8 cellular contexts compared by ENCODE assay signal in the genomic region with DNA sequence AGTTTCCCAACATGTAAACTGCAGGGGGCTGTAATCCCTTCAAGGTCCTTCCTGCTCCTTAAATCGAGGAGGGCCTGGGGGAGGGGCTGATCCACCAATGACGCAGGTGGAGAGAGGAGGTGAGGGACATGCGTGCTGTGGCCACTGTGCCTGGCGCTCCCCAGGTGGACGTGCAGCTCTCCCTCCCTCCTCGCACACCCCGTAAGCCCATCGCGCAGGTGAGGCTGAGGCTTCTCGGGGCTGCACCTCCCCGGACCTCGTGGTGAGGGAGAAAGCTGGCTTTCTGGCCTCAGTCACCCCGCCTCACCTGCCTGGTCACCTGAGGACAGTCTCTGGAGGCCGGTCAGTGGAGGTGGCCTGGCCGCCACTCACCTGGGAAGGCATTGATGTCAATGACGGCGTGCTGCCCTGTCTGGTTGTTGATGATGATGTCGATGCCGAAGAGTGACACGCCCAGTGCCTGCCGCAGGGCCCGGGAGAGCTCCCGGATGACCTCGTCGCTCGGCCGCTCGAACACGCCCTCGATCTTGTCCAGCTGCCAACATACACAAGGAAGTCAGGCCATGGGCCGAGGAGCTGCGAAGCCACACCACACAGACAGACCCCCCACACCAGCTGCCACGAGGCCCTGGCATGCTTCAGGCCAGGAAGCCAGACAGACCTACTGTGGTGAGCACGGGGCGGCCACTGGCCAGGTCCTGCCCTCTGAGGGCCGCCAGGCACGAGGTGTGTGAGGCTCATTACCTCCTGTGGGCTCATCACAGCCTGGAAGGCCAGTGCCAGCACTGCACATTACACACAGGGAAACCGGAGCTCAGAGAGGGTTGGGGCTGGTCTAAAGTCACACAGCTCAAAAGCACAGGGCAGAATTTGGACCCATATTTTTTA. TPM values are rescaled to one million over a fixed set of nuclear protein-coding genes. Genes with fewer than 3 reads are reported as not detected.
DNase-seq lines count a peak whose midpoint lies in the region; TF ChIP-seq lines count a peak whose summit lies in the region.

No MANE protein-coding gene starts in this region.

- POLR2A ChIA-PET in A673 (lab: Charles Lee; ENCODE audit: low non-redundant PET) = no interaction called here

- H3K27ac ChIP-seq in colonic mucosa = peak overlapping the region; percentile 40
- peak overlapping the region in 1 of 2 donors; percentile 42 for H3K27ac ChIP-seq in liver (ENCODE audit: low read depth in 1 of 2, low read length in 2 of 2)
- no peak overlapping the region for H3K27ac ChIP-seq in A673 (ENCODE audit: low read depth, low read length, poor library complexity, severe bottlenecking)

- BruUV-seq in A673 (replicated peaks; lab: Mats Ljungman, UMichigan) = no TSS peak

- H3K9ac ChIP-seq in colonic mucosa (ENCODE audit: low read depth in 2 of 2, low read length in 2 of 2) = peak overlapping the region in 1 of 2 donors; percentile 34
- peak overlapping the region in 1 of 2 donors; percentile 41 for H3K9ac ChIP-seq in liver (ENCODE audit: low read depth in 1 of 2, low read length in 2 of 2)

- peaks cover 8% of the 10 kb centered on the region for H3K36me3 ChIP-seq in MG63
- peaks cover 5% of the 10 kb centered on the region for H3K36me3 ChIP-seq in colonic mucosa
- peaks cover 0 to 40% (median 11%) of the 10 kb centered on the region in 4 donors for H3K36me3 ChIP-seq in liver (ENCODE audit: control insufficient read depth in 4 of 4, insufficient read depth in 3 of 4, low read depth in 1 of 4, low read length in 3 of 4)
- H3K36me3 ChIP-seq in A673 (ENCODE audit: insufficient read depth, low read length, poor library complexity, severe bottlenecking) = no peaks in the 10 kb centered on the region

- CTCF ChIA-PET in A673 (lab: Charles Lee) = no interaction called here

- DNase-seq in AG08396 (ENCODE audit: low spot score) = peak; percentile 65
- DNase-seq in MG63 = peak; percentile 74
- DNase-seq in colonic mucosa = peak; percentile 91
- no peak for DNase-seq in T1000 (lab: John Stamatoyannopoulos, UW)
- no peak for DNase-seq in A673 (ENCODE audit: low spot score)
- no peak for DNase-seq in Ammon's horn (ENCODE audit: low spot score)
- DNase-seq in stimulated activated naive CD4-positive, alpha-beta T cell (lab: John Stamatoyannopoulos, UW) = no peak

- WGBS in liver = 50% methylated on average over 38 of the region's 38 CpGs

- H3K4me1 ChIP-seq in colonic mucosa (peaks cover 6% of the 10 kb centered on the region), liver (ENCODE audit: control insufficient read depth in 4 of 4, insufficient read depth in 4 of 4, low read length in 3 of 4) (peaks cover 1 to 13% (median 7%) of the 10 kb centered on the region in 4 donors), A673 (ENCODE audit: insufficient read depth, low read length, poor library complexity, severe bottlenecking) (no peaks in the 10 kb centered on the region)

- TF ChIP-seq RAD21 in liver (IDR thresholded peaks at IDR 0.05) = peak in 1 of 2 donors; percentile 44

- H3K27me3 ChIP-seq in MG63 (no peaks in the 10 kb centered on the region), colonic mucosa (no peaks in the 10 kb centered on the region), liver (ENCODE audit: control insufficient read depth in 4 of 4, insufficient read depth in 4 of 4, low read length in 3 of 4) (no peaks in the 10 kb centered on the region), A673 (replicated peaks; ENCODE audit: insufficient read depth, low read depth, low read length, poor library complexity) (no peaks in the 10 kb centered on the region)

- H3K4me3 ChIP-seq in MG63 (no peak overlapping the region), colonic mucosa (no peak overlapping the region), liver (ENCODE audit: low read depth in 1 of 3, low read length in 3 of 3) (no peak overlapping the region), A673 (ENCODE audit: low read depth, low read length, poor library complexity, severe bottlenecking) (no peak overlapping the region)

- intact Hi-C loops in colonic mucosa (cut with DNase I) = no loop called here
- intact Hi-C loops in A673 (cut with micrococcal nuclease; ENCODE audit: unreplicated experiment) = no loop called here

- no peak for TF ChIP-seq CTCF in colonic mucosa (IDR thresholded peaks at IDR 0.05)
- no peak for TF ChIP-seq CTCF in liver (IDR thresholded peaks at IDR 0.05; ENCODE audit: low read depth, low read length, missing input control)
- TF ChIP-seq CTCF in A673 (conservative IDR thresholded peaks at IDR 0.05; ENCODE audit: low read depth, low read length) = no peak

- H3K9me3 ChIP-seq in MG63 (no peaks in the 10 kb centered on the region), colonic mucosa (no peaks in the 10 kb centered on the region), liver (ENCODE audit: control insufficient read depth in 4 of 4, low read length in 3 of 4) (no peaks in the 10 kb centered on the region), A673 (ENCODE audit: low read depth, low read length, poor library complexity, severe bottlenecking) (no peaks in the 10 kb centered on the region)

TF ChIP-seq in liver, 16 proteins besides CTCF, POLR2A, EP300 and RAD21:
- TF ChIP-seq, protein P1, sequence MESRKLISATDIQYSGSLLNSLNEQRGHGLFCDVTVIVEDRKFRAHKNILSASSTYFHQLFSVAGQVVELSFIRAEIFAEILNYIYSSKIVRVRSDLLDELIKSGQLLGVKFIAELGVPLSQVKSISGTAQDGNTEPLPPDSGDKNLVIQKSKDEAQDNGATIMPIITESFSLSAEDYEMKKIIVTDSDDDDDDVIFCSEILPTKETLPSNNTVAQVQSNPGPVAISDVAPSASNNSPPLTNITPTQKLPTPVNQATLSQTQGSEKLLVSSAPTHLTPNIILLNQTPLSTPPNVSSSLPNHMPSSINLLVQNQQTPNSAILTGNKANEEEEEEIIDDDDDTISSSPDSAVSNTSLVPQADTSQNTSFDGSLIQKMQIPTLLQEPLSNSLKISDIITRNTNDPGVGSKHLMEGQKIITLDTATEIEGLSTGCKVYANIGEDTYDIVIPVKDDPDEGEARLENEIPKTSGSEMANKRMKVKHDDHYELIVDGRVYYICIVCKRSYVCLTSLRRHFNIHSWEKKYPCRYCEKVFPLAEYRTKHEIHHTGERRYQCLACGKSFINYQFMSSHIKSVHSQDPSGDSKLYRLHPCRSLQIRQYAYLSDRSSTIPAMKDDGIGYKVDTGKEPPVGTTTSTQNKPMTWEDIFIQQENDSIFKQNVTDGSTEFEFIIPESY (IDR thresholded peaks at IDR 0.05) = no peak
- peak in 1 of 2 donors; percentile 37 for TF ChIP-seq HNF4A (conservative IDR thresholded peaks at IDR 0.05)
- TF ChIP-seq FOXA2 (IDR thresholded peaks at IDR 0.05) = peak; percentile 54
- TF ChIP-seq SP1 (IDR thresholded peaks at IDR 0.05) = peak; percentile 48
- no peak for TF ChIP-seq GABPA (IDR thresholded peaks at IDR 0.05 in 1 of 2, conservative IDR thresholded peaks at IDR 0.05 in 1 of 2)
- no peak for TF ChIP-seq FOXA1 (IDR thresholded peaks at IDR 0.05)
- no peak for TF ChIP-seq NR2F2 (IDR thresholded peaks at IDR 0.05)
- no peak for TF ChIP-seq EGR1 (IDR thresholded peaks at IDR 0.05; ENCODE audit: low read depth in 2 of 2)
- TF ChIP-seq, protein P2, sequence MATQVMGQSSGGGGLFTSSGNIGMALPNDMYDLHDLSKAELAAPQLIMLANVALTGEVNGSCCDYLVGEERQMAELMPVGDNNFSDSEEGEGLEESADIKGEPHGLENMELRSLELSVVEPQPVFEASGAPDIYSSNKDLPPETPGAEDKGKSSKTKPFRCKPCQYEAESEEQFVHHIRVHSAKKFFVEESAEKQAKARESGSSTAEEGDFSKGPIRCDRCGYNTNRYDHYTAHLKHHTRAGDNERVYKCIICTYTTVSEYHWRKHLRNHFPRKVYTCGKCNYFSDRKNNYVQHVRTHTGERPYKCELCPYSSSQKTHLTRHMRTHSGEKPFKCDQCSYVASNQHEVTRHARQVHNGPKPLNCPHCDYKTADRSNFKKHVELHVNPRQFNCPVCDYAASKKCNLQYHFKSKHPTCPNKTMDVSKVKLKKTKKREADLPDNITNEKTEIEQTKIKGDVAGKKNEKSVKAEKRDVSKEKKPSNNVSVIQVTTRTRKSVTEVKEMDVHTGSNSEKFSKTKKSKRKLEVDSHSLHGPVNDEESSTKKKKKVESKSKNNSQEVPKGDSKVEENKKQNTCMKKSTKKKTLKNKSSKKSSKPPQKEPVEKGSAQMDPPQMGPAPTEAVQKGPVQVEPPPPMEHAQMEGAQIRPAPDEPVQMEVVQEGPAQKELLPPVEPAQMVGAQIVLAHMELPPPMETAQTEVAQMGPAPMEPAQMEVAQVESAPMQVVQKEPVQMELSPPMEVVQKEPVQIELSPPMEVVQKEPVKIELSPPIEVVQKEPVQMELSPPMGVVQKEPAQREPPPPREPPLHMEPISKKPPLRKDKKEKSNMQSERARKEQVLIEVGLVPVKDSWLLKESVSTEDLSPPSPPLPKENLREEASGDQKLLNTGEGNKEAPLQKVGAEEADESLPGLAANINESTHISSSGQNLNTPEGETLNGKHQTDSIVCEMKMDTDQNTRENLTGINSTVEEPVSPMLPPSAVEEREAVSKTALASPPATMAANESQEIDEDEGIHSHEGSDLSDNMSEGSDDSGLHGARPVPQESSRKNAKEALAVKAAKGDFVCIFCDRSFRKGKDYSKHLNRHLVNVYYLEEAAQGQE (IDR thresholded peaks at IDR 0.05) = no peak
- TF ChIP-seq TAF1 (conservative IDR thresholded peaks at IDR 0.05) = no peak
- TF ChIP-seq RXRA (IDR thresholded peaks at IDR 0.05) = peak; percentile 96 to 98
TF ChIP-seq in liver: peak in this region for 4.

RNA-seq across cellular contexts. Expression of a gene that starts 23.3 kb away (rescaled TPM):
- not detected in 2 replicates for total RNA-seq in MG63 (2014; rRNA removed; shearing (Covaris generic); ENCODE audit: low replicate concordance)
- total RNA-seq in colonic mucosa (100 to 1,000 TPM; 137 to 326 TPM), liver (not detected), A673 (2021) (12.7 and 14.8 TPM in 2 replicates)
- polyA plus RNA-seq in liver = under 1 TPM in 1 of 2 donors, not detected in 1; 0.05 TPM

Comparison
In these comparisons a context has a peak if more than half of its experiments do, and no peak if none do; other contexts are left out.
1. DNase-seq: peak in AG08396 (single experiment), MG63 (single experiment) and colonic mucosa (single experiment); none in T1000 (single experiment), A673 (single experiment), Ammon's horn (single experiment) and stimulated activated naive CD4-positive, alpha-beta T cell (0 of 6).
2. RNA of a gene that starts 23.3 kb away (total RNA-seq): 137 to 326 TPM in colonic mucosa and 12.7 to 14.8 TPM in A673; not detected in MG63 and not detected in liver; every median in the first group is over 10 times any median in the second.